ENCODE assay signal across 8 cellular contexts in the genomic region with DNA sequence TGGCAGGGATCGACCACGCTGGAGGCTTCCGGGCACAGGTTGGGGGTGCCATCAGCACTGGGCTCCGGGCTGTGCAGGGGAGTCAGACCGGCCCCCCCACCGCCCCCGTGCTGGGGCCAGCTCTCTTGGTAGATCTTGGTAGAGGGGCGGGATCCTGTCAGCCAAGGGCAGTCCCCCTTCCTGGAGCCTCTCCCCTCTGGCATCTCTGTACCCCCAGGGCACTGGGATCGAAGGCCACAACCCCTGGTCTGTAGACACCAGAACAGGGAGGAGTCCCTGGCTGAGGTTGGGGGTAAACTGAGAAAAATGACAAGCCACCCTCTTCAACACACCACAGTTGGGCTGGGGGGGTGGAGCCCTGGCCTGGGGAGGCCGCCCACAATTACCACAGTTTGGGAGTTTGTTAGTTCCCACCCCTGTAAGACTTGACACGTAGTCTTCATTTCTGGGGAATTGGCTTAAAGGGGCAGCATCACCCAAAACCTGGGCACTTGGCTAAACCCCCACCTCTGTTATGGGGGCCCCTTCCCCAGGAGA. TPM values are rescaled to one million over a fixed set of nuclear protein-coding genes. Genes with fewer than 3 reads are reported as not detected.
DNase-seq lines count a peak whose midpoint lies in the region; ATAC-seq and TF ChIP-seq lines count a peak whose summit lies in the region.

No MANE protein-coding gene starts in this region.

- H3K27me3 ChIP-seq in layer of hippocampus (ENCODE audit: control insufficient read depth, insufficient read depth, low read length), result no peaks in the 10 kb centered on the region
- H3K27me3 ChIP-seq in transverse colon, result peaks cover 46% of the 10 kb centered on the region

- CTCF ChIA-PET in activated CD4-positive, alpha-beta T cell treated with anti-CD3 and anti-CD28 coated beads for 36 hours (lab: Charles Lee), result interaction anchor here (0.6 kb wide), 2 partner anchors 21 to 501 kb away, joined by 3 read pairs; no protein-coding TSS in a partner anchor

- peak overlapping the region; percentile 77 for H3K4me3 ChIP-seq in astrocyte of the cerebellum (ENCODE audit: low read depth, low read length)
- H3K4me3 ChIP-seq in transverse colon, result peak overlapping the region; percentile 52 to 88 (median 80)

- TF ChIP-seq EP300 in transverse colon (IDR thresholded peaks at IDR 0.05; ENCODE audit: low read depth), result no peak

- no peak for DNase-seq in activated CD4-positive, alpha-beta T cell treated with anti-CD3 and anti-CD28 coated beads for 36 hours
- DNase-seq in activated CD4-positive, alpha-beta T cell treated with anti-CD3 and anti-CD28 coated beads for 48 hours, result no peak
- DNase-seq in astrocyte of the cerebellum (ENCODE audit: low read depth) (no peak), transverse colon (no peak), NCI-H510A (lab: John Stamatoyannopoulos, UW) (no peak), DMS153 treated with DMSO at 0.1 percent for 48 hours (lab: John Stamatoyannopoulos, UW; ENCODE audit: unreplicated experiment) (no peak)

- in situ Hi-C loops in astrocyte of the cerebellum (cut with HindIII; ENCODE audit: low sequenced_read_pairs), result no loop called here
- in situ Hi-C loops in transverse colon (cut with MboI; ENCODE audit: low pct_ligation_motif_present in 1 of 4, low pct_unique_long_range_greater_than_20kb in 1 of 4, low sequenced_read_pairs in 3 of 4), result no loop called here

- H3K4me1 Mint-ChIP-seq in activated CD4-positive, alpha-beta T cell treated with anti-CD3 and anti-CD28 coated beads for 36 hours, result peaks cover 10% of the 10 kb centered on the region

- H3K9me3 ChIP-seq in transverse colon, result no peaks in the 10 kb centered on the region

- peaks cover 8 to 24% (median 16%) of the 10 kb centered on the region in 4 donors for H3K4me1 ChIP-seq in transverse colon

- H3K27ac ChIP-seq in layer of hippocampus (ENCODE audit: low read depth, low read length), result peak overlapping the region; percentile 65
- peak overlapping the region; percentile 71 to 95 (median 86) for H3K27ac ChIP-seq in transverse colon

- WGBS in transverse colon (ENCODE audit: low coverage in 1 of 2), 2 donors, result 43% methylated on average over 11 of the region's 11 CpGs; no CpG with 5 or more reads in 1 of the 2 donors

- no peaks in the 10 kb centered on the region for H3K36me3 ChIP-seq in transverse colon

- peak overlapping the region; percentile 40 for H3K4me3 Mint-ChIP-seq in activated CD4-positive, alpha-beta T cell treated with anti-CD3 and anti-CD28 coated beads for 36 hours

- no peak for TF ChIP-seq POLR2A in transverse colon (IDR thresholded peaks at IDR 0.05)

- H3K27ac Mint-ChIP-seq in activated CD4-positive, alpha-beta T cell treated with anti-CD3 and anti-CD28 coated beads for 36 hours, result no peak overlapping the region

- H3K36me3 Mint-ChIP-seq in activated CD4-positive, alpha-beta T cell treated with anti-CD3 and anti-CD28 coated beads for 36 hours (ENCODE audit: low read depth), result no peaks in the 10 kb centered on the region

- TF ChIP-seq CTCF in astrocyte of the cerebellum (IDR thresholded peaks at IDR 0.05; ENCODE audit: low read depth, low read length, missing control alignments) (no peak), transverse colon (IDR thresholded peaks at IDR 0.05) (no peak)

- peaks cover 13% of the 10 kb centered on the region for H3K27me3 Mint-ChIP-seq in activated CD4-positive, alpha-beta T cell treated with anti-CD3 and anti-CD28 coated beads for 36 hours

- POLR2A ChIA-PET in activated CD4-positive, alpha-beta T cell treated with anti-CD3 and anti-CD28 coated beads for 36 hours (lab: Charles Lee), result no interaction called here

- ATAC-seq in activated CD4-positive, alpha-beta T cell treated with anti-CD3 and anti-CD28 coated beads for 36 hours, result no peak
- ATAC-seq in GM19328 (IDR thresholded peaks at IDR 0.05; ENCODE audit: unreplicated experiment), result no peak

- intact Hi-C loops in activated CD4-positive, alpha-beta T cell treated with anti-CD3 and anti-CD28 coated beads for 36 hours (cut with DNase I, micrococcal nuclease), result loop anchor here in 1 of 2 experiments (2.0 kb wide), 2 partner anchors 51 to 59 kb away; partner anchors contain the start of gene URM1
- intact Hi-C loops in transverse colon (cut with DNase I; ENCODE audit: low total_unique reads), result no loop called here

- no peaks in the 10 kb centered on the region for H3K9me3 Mint-ChIP-seq in activated CD4-positive, alpha-beta T cell treated with anti-CD3 and anti-CD28 coated beads for 36 hours (ENCODE audit: low read depth)

RNA-seq across cellular contexts. Expression of gene CERCAM, which starts 0.9 kb away (rescaled TPM):
- total RNA-seq in activated CD4-positive, alpha-beta T cell treated with anti-CD3 and anti-CD28 coated beads for 36 hours, result under 1 TPM; 0.75 to 0.79 TPM
- total RNA-seq in transverse colon, result 10 to 100 TPM in 1 of 4 donors, 1 to 10 TPM in 3; 4.5 to 19.7 (median 7.8) TPM

RNA-seq across cellular contexts. Expression of gene ODF2, which starts 34.3 kb away (rescaled TPM):
- 10 to 100 TPM; 73.5 to 86.4 TPM for total RNA-seq in activated CD4-positive, alpha-beta T cell treated with anti-CD3 and anti-CD28 coated beads for 36 hours
- total RNA-seq in transverse colon, result 10 to 100 TPM; 13.2 to 62.3 (median 19.8) TPM

RNA-seq across cellular contexts. Expression of gene URM1, which starts 50.4 kb away (rescaled TPM):
- total RNA-seq in activated CD4-positive, alpha-beta T cell treated with anti-CD3 and anti-CD28 coated beads for 36 hours, result 10 to 100 TPM; 39.9 to 56.1 TPM
- total RNA-seq in transverse colon, result 10 to 100 TPM; 24.7 to 37.5 (median 27.9) TPM
